Comparison of ENCODE assay signal across 10 cellular contexts in genomic region chr19:29858000-29858596, GRCh38. TPM values are rescaled to one million over a fixed set of nuclear protein-coding genes. Genes with fewer than 3 reads are reported as not detected.
DNase-seq lines count a peak whose midpoint lies in the region; ATAC-seq lines count a peak whose summit lies in the region.
"Had no signal": no experiment of that assay in that cellular context is flagged by ENCODE, and none has a peak within 500 bp of the region (broad histone marks: within the 10 kb centered on the region; RNA-seq: fewer than 3 reads in every experiment).

No MANE protein-coding gene starts in this region.

- DNase-seq in DMS79 treated with DMSO at 0.1 percent for 48 hours (lab: John Stamatoyannopoulos, UW) = peak; percentile 10
- no peak for DNase-seq in DMS79 (lab: John Stamatoyannopoulos, UW)
- DNase-seq in NCI-H226 = peak; percentile 8
- DNase-seq in activated naive CD8-positive, alpha-beta T cell treated with anti-CD3 and anti-CD28 coated beads, Interleukin-2, amount 50 U/mL, for 24 hours = peak; percentile 46
- DNase-seq in left lobe of liver (ENCODE audit: low spot score) = no peak
- DNase-seq in GDM1 (lab: John Stamatoyannopoulos, UW) = no peak
- DNase-seq in DMS153 treated with DMSO at 0.1 percent for 48 hours (lab: John Stamatoyannopoulos, UW; ENCODE audit: unreplicated experiment) = no peak
- DNase-seq: left cardiac atrium had no signal

- H3K4me3 Mint-ChIP-seq in activated naive CD8-positive, alpha-beta T cell treated with anti-CD3 and anti-CD28 coated beads, Interleukin-2, amount 50 U/mL, for 24 hours = no peak overlapping the region
- H3K4me3 Mint-ChIP-seq: T-helper 1 cell treated with Interleukin-12 subunit alpha and Interleukin-12 subunit beta and Interleukin-4 antibody, amounts not matched to agents 30 μg/mL and 1 μg/mL, for 36 hours had no signal

- ATAC-seq in activated naive CD8-positive, alpha-beta T cell treated with anti-CD3 and anti-CD28 coated beads, Interleukin-2, amount 50 U/mL, for 24 hours = no peak
- ATAC-seq in left lobe of liver (peak; percentile 84), GM21367 (IDR thresholded peaks at IDR 0.05; ENCODE audit: unreplicated experiment) (no peak)

- no peak overlapping the region for H3K27ac Mint-ChIP-seq in activated naive CD8-positive, alpha-beta T cell treated with anti-CD3 and anti-CD28 coated beads, Interleukin-2, amount 50 U/mL, for 24 hours
- H3K27ac Mint-ChIP-seq: T-helper 1 cell treated with Interleukin-12 subunit alpha and Interleukin-12 subunit beta and Interleukin-4 antibody, amounts not matched to agents 30 μg/mL and 1 μg/mL, for 36 hours had no signal

- no peaks in the 10 kb centered on the region for H3K36me3 Mint-ChIP-seq in activated naive CD8-positive, alpha-beta T cell treated with anti-CD3 and anti-CD28 coated beads, Interleukin-2, amount 50 U/mL, for 24 hours (ENCODE audit: low read depth)

- peaks cover 3% of the 10 kb centered on the region for H3K4me1 Mint-ChIP-seq in activated naive CD8-positive, alpha-beta T cell treated with anti-CD3 and anti-CD28 coated beads, Interleukin-2, amount 50 U/mL, for 24 hours

- peaks cover 21% of the 10 kb centered on the region for H3K27me3 Mint-ChIP-seq in activated naive CD8-positive, alpha-beta T cell treated with anti-CD3 and anti-CD28 coated beads, Interleukin-2, amount 50 U/mL, for 24 hours

- H3K9me3 Mint-ChIP-seq in activated naive CD8-positive, alpha-beta T cell treated with anti-CD3 and anti-CD28 coated beads, Interleukin-2, amount 50 U/mL, for 24 hours = no peaks in the 10 kb centered on the region
- H3K9me3 Mint-ChIP-seq: T-helper 1 cell treated with Interleukin-12 subunit alpha and Interleukin-12 subunit beta and Interleukin-4 antibody, amounts not matched to agents 30 μg/mL and 1 μg/mL, for 36 hours had no signal

RNA-seq across cellular contexts. Expression of gene CCNE1, which starts 46.3 kb away (rescaled TPM):
- 0.20 TPM for total RNA-seq in left lobe of liver

Comparison
In these comparisons a context has a peak if more than half of its experiments do, and no peak if none do; other contexts are left out.
1. DNase-seq: peak in DMS79 treated with DMSO at 0.1 percent for 48 hours (single experiment), NCI-H226 (single experiment) and activated naive CD8-positive, alpha-beta T cell treated with anti-CD3 and anti-CD28 coated beads, Interleukin-2, amount 50 U/mL, for 24 hours (single experiment); none in DMS79 (single experiment), left lobe of liver (single experiment), GDM1 (single experiment) and DMS153 treated with DMSO at 0.1 percent for 48 hours (single experiment).